1 cellular context compared by ENCODE assay signal in the genomic region with DNA sequence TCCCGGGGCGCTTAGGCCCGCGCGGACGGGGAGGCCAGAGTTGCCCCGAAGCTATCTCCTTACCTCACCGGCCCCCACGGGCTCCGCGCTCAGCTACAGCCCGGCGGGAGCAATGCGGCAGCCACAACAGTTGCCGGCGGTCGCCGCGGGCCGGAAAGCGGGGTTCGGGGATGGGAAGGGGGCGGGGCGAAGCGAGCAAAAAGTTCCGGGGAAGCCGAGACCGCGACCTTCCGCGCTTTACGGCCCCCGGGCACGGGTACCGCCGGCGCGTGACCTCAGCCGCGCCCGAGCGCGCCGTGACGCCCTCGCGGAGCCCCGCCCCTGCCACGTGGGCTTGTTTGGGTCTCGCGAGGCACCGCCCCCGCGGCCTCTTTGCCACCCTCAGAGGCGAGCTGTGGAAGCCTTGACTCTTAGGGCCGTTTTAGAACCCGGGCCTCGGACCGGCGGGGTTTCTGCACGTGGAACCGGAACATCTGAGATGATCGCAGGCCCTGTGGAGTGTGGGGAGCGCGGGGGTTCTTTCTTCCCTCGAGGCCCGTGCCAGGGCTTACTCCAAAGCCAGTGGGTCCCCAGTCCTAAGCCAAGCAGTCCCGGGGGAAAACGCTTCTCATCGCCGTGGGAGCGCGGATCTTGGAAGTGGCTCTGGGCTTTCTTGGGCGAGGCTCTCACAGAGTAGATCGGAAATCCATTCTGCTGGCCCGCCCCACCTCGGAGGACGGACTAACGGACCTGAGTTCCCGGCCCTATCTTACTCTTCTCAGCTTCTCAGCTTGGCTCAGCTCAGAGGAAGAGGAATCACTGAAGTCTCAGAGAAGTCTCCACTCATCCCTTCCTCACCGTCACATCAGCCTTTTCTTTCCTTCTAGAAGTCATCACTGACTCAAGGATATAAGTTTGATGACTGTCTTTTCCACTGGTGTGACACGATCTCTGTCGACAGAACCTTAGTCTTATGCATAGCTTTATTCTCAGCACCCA.
A peak's percentile ranks its signal among the peaks of the same experiment; 100 is the strongest.
TF ChIP-seq lines count a peak whose summit lies in the region.
"Not testable (repeated sequence)": the region's sequence is repeated elsewhere in the genome, so short reads cannot be mapped to it uniquely, and the experiment has no call there.

No MANE protein-coding gene starts in this region.

TF ChIP-seq in K562, 482 proteins besides CTCF, POLR2A, EP300 and RAD21 (continued from another document and continues in another):
- TF ChIP-seq, protein P1, sequence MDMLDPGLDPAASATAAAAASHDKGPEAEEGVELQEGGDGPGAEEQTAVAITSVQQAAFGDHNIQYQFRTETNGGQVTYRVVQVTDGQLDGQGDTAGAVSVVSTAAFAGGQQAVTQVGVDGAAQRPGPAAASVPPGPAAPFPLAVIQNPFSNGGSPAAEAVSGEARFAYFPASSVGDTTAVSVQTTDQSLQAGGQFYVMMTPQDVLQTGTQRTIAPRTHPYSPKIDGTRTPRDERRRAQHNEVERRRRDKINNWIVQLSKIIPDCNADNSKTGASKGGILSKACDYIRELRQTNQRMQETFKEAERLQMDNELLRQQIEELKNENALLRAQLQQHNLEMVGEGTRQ (CRISPR knock-in tag; IDR thresholded peaks at IDR 0.05), result peak; percentile 85
- TF ChIP-seq, protein P2, sequence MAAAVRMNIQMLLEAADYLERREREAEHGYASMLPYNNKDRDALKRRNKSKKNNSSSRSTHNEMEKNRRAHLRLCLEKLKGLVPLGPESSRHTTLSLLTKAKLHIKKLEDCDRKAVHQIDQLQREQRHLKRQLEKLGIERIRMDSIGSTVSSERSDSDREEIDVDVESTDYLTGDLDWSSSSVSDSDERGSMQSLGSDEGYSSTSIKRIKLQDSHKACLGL (CRISPR knock-in tag; IDR thresholded peaks at IDR 0.05; ENCODE audit: borderline replicate concordance, poor library complexity, severe bottlenecking), result peak; percentile 74
- TF ChIP-seq ESRRA (IDR thresholded peaks at IDR 0.05; ENCODE audit: borderline replicate concordance, low read depth), result peak; percentile 66; the same call in 1 of the 2 replicates
- peak; percentile 29; the same call in 1 of the 2 replicates for TF ChIP-seq ZFX (CRISPR knock-in tag; IDR thresholded peaks at IDR 0.05)
- TF ChIP-seq, protein P3, sequence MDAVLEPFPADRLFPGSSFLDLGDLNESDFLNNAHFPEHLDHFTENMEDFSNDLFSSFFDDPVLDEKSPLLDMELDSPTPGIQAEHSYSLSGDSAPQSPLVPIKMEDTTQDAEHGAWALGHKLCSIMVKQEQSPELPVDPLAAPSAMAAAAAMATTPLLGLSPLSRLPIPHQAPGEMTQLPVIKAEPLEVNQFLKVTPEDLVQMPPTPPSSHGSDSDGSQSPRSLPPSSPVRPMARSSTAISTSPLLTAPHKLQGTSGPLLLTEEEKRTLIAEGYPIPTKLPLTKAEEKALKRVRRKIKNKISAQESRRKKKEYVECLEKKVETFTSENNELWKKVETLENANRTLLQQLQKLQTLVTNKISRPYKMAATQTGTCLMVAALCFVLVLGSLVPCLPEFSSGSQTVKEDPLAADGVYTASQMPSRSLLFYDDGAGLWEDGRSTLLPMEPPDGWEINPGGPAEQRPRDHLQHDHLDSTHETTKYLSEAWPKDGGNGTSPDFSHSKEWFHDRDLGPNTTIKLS (IDR thresholded peaks at IDR 0.05; ENCODE audit: borderline replicate concordance, low read depth), result peak; percentile 98
- TF ChIP-seq, protein P4, sequence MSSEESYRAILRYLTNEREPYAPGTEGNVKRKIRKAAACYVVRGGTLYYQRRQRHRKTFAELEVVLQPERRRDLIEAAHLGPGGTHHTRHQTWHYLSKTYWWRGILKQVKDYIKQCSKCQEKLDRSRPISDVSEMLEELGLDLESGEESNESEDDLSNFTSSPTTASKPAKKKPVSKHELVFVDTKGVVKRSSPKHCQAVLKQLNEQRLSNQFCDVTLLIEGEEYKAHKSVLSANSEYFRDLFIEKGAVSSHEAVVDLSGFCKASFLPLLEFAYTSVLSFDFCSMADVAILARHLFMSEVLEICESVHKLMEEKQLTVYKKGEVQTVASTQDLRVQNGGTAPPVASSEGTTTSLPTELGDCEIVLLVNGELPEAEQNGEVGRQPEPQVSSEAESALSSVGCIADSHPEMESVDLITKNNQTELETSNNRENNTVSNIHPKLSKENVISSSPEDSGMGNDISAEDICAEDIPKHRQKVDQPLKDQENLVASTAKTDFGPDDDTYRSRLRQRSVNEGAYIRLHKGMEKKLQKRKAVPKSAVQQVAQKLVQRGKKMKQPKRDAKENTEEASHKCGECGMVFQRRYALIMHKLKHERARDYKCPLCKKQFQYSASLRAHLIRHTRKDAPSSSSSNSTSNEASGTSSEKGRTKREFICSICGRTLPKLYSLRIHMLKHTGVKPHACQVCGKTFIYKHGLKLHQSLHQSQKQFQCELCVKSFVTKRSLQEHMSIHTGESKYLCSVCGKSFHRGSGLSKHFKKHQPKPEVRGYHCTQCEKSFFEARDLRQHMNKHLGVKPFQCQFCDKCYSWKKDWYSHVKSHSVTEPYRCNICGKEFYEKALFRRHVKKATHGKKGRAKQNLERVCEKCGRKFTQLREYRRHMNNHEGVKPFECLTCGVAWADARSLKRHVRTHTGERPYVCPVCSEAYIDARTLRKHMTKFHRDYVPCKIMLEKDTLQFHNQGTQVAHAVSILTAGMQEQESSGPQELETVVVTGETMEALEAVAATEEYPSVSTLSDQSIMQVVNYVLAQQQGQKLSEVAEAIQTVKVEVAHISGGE (CRISPR knock-in tag; IDR thresholded peaks at IDR 0.05), result peak in 1 of 3 experiments; percentile 34; a peak in 2 of 6 replicates
- peak; percentile 69 for TF ChIP-seq RAD51 (IDR thresholded peaks at IDR 0.05; ENCODE audit: borderline replicate concordance, low read depth)
- peak; percentile 81; the same call in 1 of the 2 replicates for TF ChIP-seq RB1 (IDR thresholded peaks at IDR 0.05; ENCODE audit: low read depth)
- TF ChIP-seq, protein P5, sequence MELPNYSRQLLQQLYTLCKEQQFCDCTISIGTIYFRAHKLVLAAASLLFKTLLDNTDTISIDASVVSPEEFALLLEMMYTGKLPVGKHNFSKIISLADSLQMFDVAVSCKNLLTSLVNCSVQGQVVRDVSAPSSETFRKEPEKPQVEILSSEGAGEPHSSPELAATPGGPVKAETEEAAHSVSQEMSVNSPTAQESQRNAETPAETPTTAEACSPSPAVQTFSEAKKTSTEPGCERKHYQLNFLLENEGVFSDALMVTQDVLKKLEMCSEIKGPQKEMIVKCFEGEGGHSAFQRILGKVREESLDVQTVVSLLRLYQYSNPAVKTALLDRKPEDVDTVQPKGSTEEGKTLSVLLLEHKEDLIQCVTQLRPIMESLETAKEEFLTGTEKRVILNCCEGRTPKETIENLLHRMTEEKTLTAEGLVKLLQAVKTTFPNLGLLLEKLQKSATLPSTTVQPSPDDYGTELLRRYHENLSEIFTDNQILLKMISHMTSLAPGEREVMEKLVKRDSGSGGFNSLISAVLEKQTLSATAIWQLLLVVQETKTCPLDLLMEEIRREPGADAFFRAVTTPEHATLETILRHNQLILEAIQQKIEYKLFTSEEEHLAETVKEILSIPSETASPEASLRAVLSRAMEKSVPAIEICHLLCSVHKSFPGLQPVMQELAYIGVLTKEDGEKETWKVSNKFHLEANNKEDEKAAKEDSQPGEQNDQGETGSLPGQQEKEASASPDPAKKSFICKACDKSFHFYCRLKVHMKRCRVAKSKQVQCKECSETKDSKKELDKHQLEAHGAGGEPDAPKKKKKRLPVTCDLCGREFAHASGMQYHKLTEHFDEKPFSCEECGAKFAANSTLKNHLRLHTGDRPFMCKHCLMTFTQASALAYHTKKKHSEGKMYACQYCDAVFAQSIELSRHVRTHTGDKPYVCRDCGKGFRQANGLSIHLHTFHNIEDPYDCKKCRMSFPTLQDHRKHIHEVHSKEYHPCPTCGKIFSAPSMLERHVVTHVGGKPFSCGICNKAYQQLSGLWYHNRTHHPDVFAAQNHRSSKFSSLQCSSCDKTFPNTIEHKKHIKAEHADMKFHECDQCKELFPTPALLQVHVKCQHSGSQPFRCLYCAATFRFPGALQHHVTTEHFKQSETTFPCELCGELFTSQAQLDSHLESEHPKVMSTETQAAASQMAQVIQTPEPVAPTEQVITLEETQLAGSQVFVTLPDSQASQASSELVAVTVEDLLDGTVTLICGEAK (IDR thresholded peaks at IDR 0.05), result 0 out of 2 replicates have a peak, but pooled peaks have one; percentile 12
- TF ChIP-seq, protein P5 (CRISPR knock-in tag; IDR thresholded peaks at IDR 0.05), result not testable (repeated sequence)
- peak; percentile 38; the same call in 1 of the 2 replicates for TF ChIP-seq NR2C1 (IDR thresholded peaks at IDR 0.05)
- TF ChIP-seq NR2C1 (tag; IDR thresholded peaks at IDR 0.05), result peak; percentile 64
- TF ChIP-seq MXI1 (IDR thresholded peaks at IDR 0.05; ENCODE audit: low read depth, low read length), result peak; percentile 79
- TF ChIP-seq FIP1L1 (IDR thresholded peaks at IDR 0.05; ENCODE audit: low read depth, low read length, poor library complexity, severe bottlenecking), result peak; percentile 56
- TF ChIP-seq JUND (IDR thresholded peaks at IDR 0.05; ENCODE audit: borderline replicate concordance, low read depth, low read length), result peak; percentile 55; the same call in 1 of the 2 replicates
- not testable (repeated sequence) for TF ChIP-seq JUND (tag; IDR thresholded peaks at IDR 0.05; ENCODE audit: borderline replicate concordance, low read depth, low read length)
- TF ChIP-seq TAF1 (IDR thresholded peaks at IDR 0.05; ENCODE audit: control insufficient read depth, extremely low read depth, insufficient read depth, low read length, severe bottlenecking), result peak; percentile 73
- peak; percentile 89 for TF ChIP-seq USF1 (CRISPR knock-in tag; IDR thresholded peaks at IDR 0.05)
- TF ChIP-seq HCFC1 (IDR thresholded peaks at IDR 0.05; ENCODE audit: low read depth, low read length), result peak; percentile 49; the same call in 1 of the 2 replicates
- TF ChIP-seq, protein P6, sequence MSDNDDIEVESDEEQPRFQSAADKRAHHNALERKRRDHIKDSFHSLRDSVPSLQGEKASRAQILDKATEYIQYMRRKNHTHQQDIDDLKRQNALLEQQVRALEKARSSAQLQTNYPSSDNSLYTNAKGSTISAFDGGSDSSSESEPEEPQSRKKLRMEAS (CRISPR knock-in tag; IDR thresholded peaks at IDR 0.05), result peak; percentile 86
- TF ChIP-seq ETS1 (conservative IDR thresholded peaks at IDR 0.05; ENCODE audit: control insufficient read depth, low read depth, low read length), result 0 out of 2 replicates have a peak, but pooled peaks have one; percentile 48
- peak; percentile 38; the same call in 1 of the 2 replicates for TF ChIP-seq CTBP1 (IDR thresholded peaks at IDR 0.05; ENCODE audit: borderline replicate concordance)
- TF ChIP-seq ZNF639 (CRISPR knock-in tag; conservative IDR thresholded peaks at IDR 0.05 in 1 of 2, IDR thresholded peaks at IDR 0.05 in 1 of 2), result peak in 1 of 2 experiments; percentile 54; a peak in 1 of 4 replicates
- TF ChIP-seq EP400 (IDR thresholded peaks at IDR 0.05), result peak; percentile 70; the same call in 1 of the 2 replicates
- TF ChIP-seq YY1 (IDR thresholded peaks at IDR 0.05; ENCODE audit: borderline replicate concordance in 1 of 3, control insufficient read depth in 1 of 3, extremely low read depth in 1 of 3, insufficient read depth in 3 of 3, insufficient read length in 1 of 3, insufficient replicate concordance in 2 of 3, low read depth in 1 of 3, low read length in 2 of 3), result peak in 1 of 3 experiments; percentile 35
- TF ChIP-seq HMGN3 (IDR thresholded peaks at IDR 0.05; ENCODE audit: borderline replicate concordance, extremely low read depth, insufficient read length, low read depth, low read length), result peak; percentile 46
